19 cellular contexts compared by ENCODE assay signal in the genomic region with DNA sequence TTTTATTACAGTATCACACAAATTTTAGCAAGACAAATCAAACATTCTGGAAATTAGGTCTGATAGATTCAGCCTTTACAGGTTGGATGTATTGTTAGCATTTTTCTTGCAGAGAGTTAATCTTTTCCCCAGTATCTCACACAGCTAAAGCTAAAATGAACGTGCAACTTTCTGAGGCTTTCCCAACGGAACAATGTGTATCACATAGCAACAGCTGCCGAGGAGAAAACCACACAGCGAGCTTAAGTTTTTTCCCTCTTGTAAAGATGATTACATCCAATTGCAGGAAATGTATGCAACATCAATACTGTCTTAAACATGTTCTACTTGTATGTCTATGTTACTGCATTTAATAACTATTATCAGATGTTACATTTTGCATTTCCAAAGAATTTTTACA.
DNase-seq lines count a peak whose midpoint lies in the region; FAIRE-seq and TF ChIP-seq lines count a peak whose summit lies in the region.
"Had no signal": no experiment of that assay in that cellular context is flagged by ENCODE, and none has a peak within 500 bp of the region (broad histone marks: within the 10 kb centered on the region; RNA-seq: fewer than 3 reads in every experiment).

No MANE protein-coding gene starts in this region.

- no peaks in the 10 kb centered on the region for H3K79me2 ChIP-seq in ACC112 (ENCODE audit: control insufficient read depth, insufficient read depth, low read length, unreplicated experiment)
- no peaks in the 10 kb centered on the region for H3K79me2 ChIP-seq in astrocyte (ENCODE audit: insufficient read depth, low read length)

- H3K27ac ChIP-seq in ACC112 (ENCODE audit: low read depth, low read length): no peak overlapping the region
- no peak overlapping the region for H3K27ac ChIP-seq in astrocyte (ENCODE audit: low read depth, low read length)
- H3K27ac ChIP-seq: SK-N-MC, thyroid gland had no signal

- H3K27ac Mint-ChIP-seq in astrocyte (ENCODE audit: unreplicated experiment): no peak overlapping the region
- H3K27ac Mint-ChIP-seq in activated naive CD8-positive, alpha-beta T cell treated with anti-CD3 and anti-CD28 coated beads for 36 hours: no peak overlapping the region
- H3K27ac Mint-ChIP-seq: activated T-cell treated with anti-CD3 and anti-CD28 coated beads, Interleukin-2, amount 50 U/mL, for 24 hours; CD4-positive, alpha-beta memory T cell had no signal

- no peaks in the 10 kb centered on the region for H3K27me3 ChIP-seq in ACC112 (ENCODE audit: insufficient read depth, low read length)
- no peaks in the 10 kb centered on the region for H3K27me3 ChIP-seq in astrocyte (ENCODE audit: insufficient read depth, low read length)
- H3K27me3 ChIP-seq: thyroid gland had no signal

- H3K4me3 ChIP-seq in ACC112 (ENCODE audit: low read depth, low read length) (peak overlapping the region; percentile 38), astrocyte (ENCODE audit: insufficient read depth, low read depth, low read length) (no peak overlapping the region)
- H3K4me3 ChIP-seq: SK-N-MC, smooth muscle cell, thyroid gland had no signal

- H2AFZ ChIP-seq in ACC112 (ENCODE audit: low read length, unreplicated experiment) (no peak overlapping the region), astrocyte (ENCODE audit: low read depth, low read length) (no peak overlapping the region)

- no peaks in the 10 kb centered on the region for H3K27me3 Mint-ChIP-seq in astrocyte (ENCODE audit: low read depth, unreplicated experiment)
- H3K27me3 Mint-ChIP-seq in activated naive CD8-positive, alpha-beta T cell treated with anti-CD3 and anti-CD28 coated beads for 36 hours: no peaks in the 10 kb centered on the region
- H3K27me3 Mint-ChIP-seq: activated T-cell treated with anti-CD3 and anti-CD28 coated beads, Interleukin-2, amount 50 U/mL, for 24 hours; CD4-positive, alpha-beta memory T cell had no signal

- DNase-seq in DMS153 treated with DMSO at 0.1 percent for 48 hours (lab: John Stamatoyannopoulos, UW; ENCODE audit: unreplicated experiment) (peak; percentile 34), NCI-H69 (lab: John Stamatoyannopoulos, UW) (peak; percentile 89), astrocyte (ENCODE audit: low read depth) (no peak), UCSD-AML1 (lab: John Stamatoyannopoulos, UW; ENCODE audit: unreplicated experiment) (no peak), globus pallidus (ENCODE audit: low spot score) (no peak)
- DNase-seq in activated naive CD8-positive, alpha-beta T cell treated with anti-CD3 and anti-CD28 coated beads for 36 hours: no peak
- DNase-seq: activated CD4-positive, CD25-positive, alpha-beta regulatory T cell; activated naive CD4-positive, alpha-beta T cell treated with Interleukin-2 at 50 U/mL for 16 hours; activated T-cell treated with anti-CD3 and anti-CD28 coated beads, Interleukin-2, amount 50 U/mL, for 24 hours; anterior cingulate cortex; CD4-positive, alpha-beta memory T cell; effector CD4-positive, alpha-beta T cell; Kasumi-1; stimulated activated CD4-positive, alpha-beta T cell treated with anti-CD3 and anti-CD28 coated beads, Interleukin-2, amount 100 ng/mL, for 48 hours; stimulated activated naive CD4-positive, alpha-beta T cell treated with Interleukin-2 at 50 U/mL for 16 hours; thyroid gland had no signal

- H3K9me3 Mint-ChIP-seq in astrocyte (ENCODE audit: unreplicated experiment): no peaks in the 10 kb centered on the region
- H3K9me3 Mint-ChIP-seq in activated naive CD8-positive, alpha-beta T cell treated with anti-CD3 and anti-CD28 coated beads for 36 hours: no peaks in the 10 kb centered on the region
- H3K9me3 Mint-ChIP-seq: activated T-cell treated with anti-CD3 and anti-CD28 coated beads, Interleukin-2, amount 50 U/mL, for 24 hours had no signal

- H3K4me1 ChIP-seq in ACC112 (ENCODE audit: control insufficient read depth, insufficient read depth, low read length, unreplicated experiment): peaks cover 4% of the 10 kb centered on the region
- peaks cover 5% of the 10 kb centered on the region for H3K4me1 ChIP-seq in astrocyte (ENCODE audit: insufficient read depth, low read length)
- H3K4me1 ChIP-seq: thyroid gland had no signal

- no peaks in the 10 kb centered on the region for H3K9me3 ChIP-seq in astrocyte (ENCODE audit: insufficient read depth, low read depth, low read length)
- H3K9me3 ChIP-seq: thyroid gland had no signal

- H3K4me3 Mint-ChIP-seq in astrocyte (ENCODE audit: unreplicated experiment): no peak overlapping the region
- H3K4me3 Mint-ChIP-seq in activated naive CD8-positive, alpha-beta T cell treated with anti-CD3 and anti-CD28 coated beads for 36 hours: no peak overlapping the region
- H3K4me3 Mint-ChIP-seq: activated T-cell treated with anti-CD3 and anti-CD28 coated beads, Interleukin-2, amount 50 U/mL, for 24 hours; CD4-positive, alpha-beta memory T cell had no signal

- H3K36me3 Mint-ChIP-seq in astrocyte (ENCODE audit: low read depth, unreplicated experiment): no peaks in the 10 kb centered on the region
- H3K36me3 Mint-ChIP-seq in activated naive CD8-positive, alpha-beta T cell treated with anti-CD3 and anti-CD28 coated beads for 36 hours: no peaks in the 10 kb centered on the region
- H3K36me3 Mint-ChIP-seq: CD4-positive, alpha-beta memory T cell had no signal

- peaks cover 14% of the 10 kb centered on the region for H3K4me1 Mint-ChIP-seq in astrocyte (ENCODE audit: low read depth, unreplicated experiment)
- H3K4me1 Mint-ChIP-seq in activated naive CD8-positive, alpha-beta T cell treated with anti-CD3 and anti-CD28 coated beads for 36 hours: no peaks in the 10 kb centered on the region

- H4K20me1 ChIP-seq in astrocyte (ENCODE audit: insufficient read depth, low read length): no peaks in the 10 kb centered on the region

- no peak for TF ChIP-seq CTCF in astrocyte (IDR thresholded peaks at IDR 0.05; ENCODE audit: insufficient read depth, low read depth, low read length)

- H3K4me2 ChIP-seq in astrocyte (ENCODE audit: low read length): peak overlapping the region; percentile 36
- H3K4me2 ChIP-seq: smooth muscle cell had no signal

- H3K36me3 ChIP-seq in ACC112 (ENCODE audit: insufficient read depth, low read length): no peaks in the 10 kb centered on the region
- H3K36me3 ChIP-seq in astrocyte (ENCODE audit: insufficient read depth, low read length): no peaks in the 10 kb centered on the region
- H3K36me3 ChIP-seq: thyroid gland had no signal

- H3K9ac ChIP-seq in astrocyte (ENCODE audit: low read length): no peak overlapping the region

- no peak for FAIRE-seq in astrocyte (lab: Jason Lieb, UNC)

Comparison
In these comparisons a context has a peak if more than half of its experiments do, and no peak if none do; other contexts are left out.
1. DNase-seq: peak in DMS153 treated with DMSO at 0.1 percent for 48 hours (single experiment) and NCI-H69 (single experiment); none in astrocyte (single experiment), activated naive CD8-positive, alpha-beta T cell treated with anti-CD3 and anti-CD28 coated beads for 36 hours (single experiment), UCSD-AML1 (single experiment) and globus pallidus (single experiment).